ENCODE assay signal across 11 cellular contexts in the genomic region with DNA sequence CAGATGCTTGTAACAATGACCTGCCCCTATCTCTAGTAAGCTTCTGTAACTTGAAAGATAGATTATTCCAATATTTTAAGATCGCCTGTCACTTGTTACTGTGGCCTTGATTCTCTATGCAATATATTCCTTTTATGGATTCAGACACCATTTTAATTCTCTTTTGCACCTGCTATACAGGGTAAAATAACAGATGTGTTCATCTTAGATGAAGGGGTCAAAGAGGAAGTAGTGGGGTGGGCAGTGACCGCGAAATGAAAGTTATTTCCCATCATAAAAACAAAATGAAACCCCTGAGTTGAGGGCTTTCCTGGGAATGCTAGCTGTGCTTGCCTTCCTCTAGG.
DNase-seq lines count a peak whose midpoint lies in the region; ATAC-seq and TF ChIP-seq lines count a peak whose summit lies in the region.
"Had no signal": no experiment of that assay in that cellular context is flagged by ENCODE, and none has a peak within 500 bp of the region (broad histone marks: within the 10 kb centered on the region; RNA-seq: fewer than 3 reads in every experiment).

No MANE protein-coding gene starts in this region.

- no peaks in the 10 kb centered on the region for H3K4me1 ChIP-seq in right cardiac atrium (ENCODE audit: control insufficient read depth, insufficient read depth, low read length)

- TF ChIP-seq CTCF in Calu3 (IDR thresholded peaks at IDR 0.05; ENCODE audit: unreplicated experiment) = no peak
- no peak for TF ChIP-seq CTCF in nephron progenitor cell (IDR thresholded peaks at IDR 0.05)

- H3K9me3 ChIP-seq in right cardiac atrium (ENCODE audit: control insufficient read depth, low read length) = no peaks in the 10 kb centered on the region
- H3K9me3 ChIP-seq: thyroid gland had no signal

- no peak overlapping the region for H3K4me3 ChIP-seq in right cardiac atrium (ENCODE audit: low read length)
- H3K4me3 ChIP-seq: thyroid gland had no signal

- ATAC-seq in GM19397 (IDR thresholded peaks at IDR 0.05; ENCODE audit: unreplicated experiment) = peak; percentile 20
- peak; percentile 6 for ATAC-seq in HG02938 (IDR thresholded peaks at IDR 0.05; ENCODE audit: unreplicated experiment)
- ATAC-seq in right cardiac atrium = no peak
- ATAC-seq: naive thymus-derived CD8-positive, alpha-beta T cell had no signal

- POLR2A ChIA-PET in activated CD4-positive, alpha-beta memory T cell treated with anti-CD3 and anti-CD28 coated beads, Interleukin-2, amount 10 ng/mL, durations not matched to agents 7 days and 5 days (lab: Charles Lee) = no interaction called here

- H3K36me3 Mint-ChIP-seq in Calu3 (ENCODE audit: insufficient read depth, unreplicated experiment) (peaks cover 4% of the 10 kb centered on the region), nephron progenitor cell (ENCODE audit: low read depth) (peaks cover 52% of the 10 kb centered on the region)
- H3K36me3 Mint-ChIP-seq in activated CD4-positive, alpha-beta memory T cell treated with anti-CD3 and anti-CD28 coated beads, Interleukin-2, amount 10 ng/mL, durations not matched to agents 7 days and 5 days (ENCODE audit: low read depth) = peaks cover 28% of the 10 kb centered on the region

- CTCF ChIA-PET in Calu3 (lab: Charles Lee) = no interaction called here
- CTCF ChIA-PET in activated CD4-positive, alpha-beta memory T cell treated with anti-CD3 and anti-CD28 coated beads, Interleukin-2, amount 10 ng/mL, durations not matched to agents 7 days and 5 days (lab: Charles Lee) = interaction anchor here (1.8 kb wide), 1 partner anchor 513 kb away, joined by 7 read pairs; a partner anchor contains a TSS

- H3K27me3 Mint-ChIP-seq in Calu3 (ENCODE audit: unreplicated experiment) = no peaks in the 10 kb centered on the region
- H3K27me3 Mint-ChIP-seq in activated CD4-positive, alpha-beta memory T cell treated with anti-CD3 and anti-CD28 coated beads, Interleukin-2, amount 10 ng/mL, durations not matched to agents 7 days and 5 days = no peaks in the 10 kb centered on the region
- H3K27me3 Mint-ChIP-seq in nephron progenitor cell (ENCODE audit: low read depth, poor library complexity) = peaks cover 3% of the 10 kb centered on the region
- H3K27me3 Mint-ChIP-seq: naive thymus-derived CD8-positive, alpha-beta T cell had no signal

- H3K4me3 Mint-ChIP-seq in Calu3 (ENCODE audit: low read depth, unreplicated experiment) (peak overlapping the region; percentile 34), nephron progenitor cell (no peak overlapping the region)
- no peak overlapping the region for H3K4me3 Mint-ChIP-seq in activated CD4-positive, alpha-beta memory T cell treated with anti-CD3 and anti-CD28 coated beads, Interleukin-2, amount 10 ng/mL, durations not matched to agents 7 days and 5 days
- H3K4me3 Mint-ChIP-seq: naive thymus-derived CD8-positive, alpha-beta T cell had no signal

- H3K4me1 Mint-ChIP-seq in Calu3 (ENCODE audit: low read depth, unreplicated experiment) (peaks cover 59% of the 10 kb centered on the region), nephron progenitor cell (peaks cover 32% of the 10 kb centered on the region)
- H3K4me1 Mint-ChIP-seq in activated CD4-positive, alpha-beta memory T cell treated with anti-CD3 and anti-CD28 coated beads, Interleukin-2, amount 10 ng/mL, durations not matched to agents 7 days and 5 days = peaks cover 79% of the 10 kb centered on the region

- H3K27ac ChIP-seq in right cardiac atrium (ENCODE audit: low read length) = no peak overlapping the region
- H3K27ac ChIP-seq: thyroid gland had no signal

- intact Hi-C loops in Calu3 (cut with micrococcal nuclease; ENCODE audit: unreplicated experiment) = no loop called here
- intact Hi-C loops in right cardiac atrium (cut with DNase I) = no loop called here

- no peak for DNase-seq in Calu3
- no peak for DNase-seq in activated CD4-positive, alpha-beta memory T cell treated with anti-CD3 and anti-CD28 coated beads, Interleukin-2, amount 10 ng/mL, durations not matched to agents 7 days and 5 days
- DNase-seq in nephron progenitor cell = no peak
- DNase-seq in NOMO-1 (lab: John Stamatoyannopoulos, UW; ENCODE audit: unreplicated experiment in 2 of 2) = no peak
- no peak for DNase-seq in right cardiac atrium
- DNase-seq in RPMI8226 = no peak
- DNase-seq: naive thymus-derived CD8-positive, alpha-beta T cell; NCI-H2171 treated with DMSO at 0.1 percent for 48 hours; thyroid gland had no signal

- WGBS in right cardiac atrium = 83% methylated on average over 3 of the region's 3 CpGs

- no peaks in the 10 kb centered on the region for H3K27me3 ChIP-seq in right cardiac atrium (ENCODE audit: control insufficient read depth, insufficient read depth)
- H3K27me3 ChIP-seq: thyroid gland had no signal

- H3K9me3 Mint-ChIP-seq in Calu3 (ENCODE audit: low read depth, unreplicated experiment) (no peaks in the 10 kb centered on the region), nephron progenitor cell (no peaks in the 10 kb centered on the region)
- no peaks in the 10 kb centered on the region for H3K9me3 Mint-ChIP-seq in activated CD4-positive, alpha-beta memory T cell treated with anti-CD3 and anti-CD28 coated beads, Interleukin-2, amount 10 ng/mL, durations not matched to agents 7 days and 5 days
- H3K9me3 Mint-ChIP-seq: naive thymus-derived CD8-positive, alpha-beta T cell had no signal

- H3K27ac Mint-ChIP-seq in Calu3 (ENCODE audit: unreplicated experiment) = peak overlapping the region; percentile 71
- H3K27ac Mint-ChIP-seq in activated CD4-positive, alpha-beta memory T cell treated with anti-CD3 and anti-CD28 coated beads, Interleukin-2, amount 10 ng/mL, durations not matched to agents 7 days and 5 days = peak overlapping the region; percentile 55
- no peak overlapping the region for H3K27ac Mint-ChIP-seq in nephron progenitor cell

- BruUV-seq in Calu3 (replicated peaks; lab: Mats Ljungman, UMichigan) = no TSS peak

Comparison
In these comparisons a context has a peak if more than half of its experiments do, and no peak if none do; other contexts are left out.
1. ATAC-seq: peak in GM19397 (single experiment) and HG02938 (single experiment); none in right cardiac atrium (0 of 2).